ENCODE assay signal across 1 cellular context in genomic region chr20:36210561-36210960, GRCh38.
TF ChIP-seq lines count a peak whose summit lies in the region.

No MANE protein-coding gene starts in this region.

TF ChIP-seq in GM23338, 12 proteins besides CTCF, POLR2A, EP300 and RAD21:
- TF ChIP-seq NANOG (IDR thresholded peaks at IDR 0.05; ENCODE audit: borderline replicate concordance) (no peak), EZH2phosphoT487 (IDR thresholded peaks at IDR 0.05; ENCODE audit: unreplicated experiment) (no peak), ZNF462 (CRISPR knock-in tag; IDR thresholded peaks at IDR 0.05) (no peak), POLR2AphosphoS5 (IDR thresholded peaks at IDR 0.05; ENCODE audit: low read depth) (no peak), ZNF331 (CRISPR knock-in tag; IDR thresholded peaks at IDR 0.05; ENCODE audit: low read depth) (no peak), EZH2 (IDR thresholded peaks at IDR 0.05; ENCODE audit: low read depth, unreplicated experiment) (no peak)
